Comparison of ENCODE assay signal across 8 cellular contexts in genomic region chr1:151968058-151968457, GRCh38. TPM values are rescaled to one million over a fixed set of nuclear protein-coding genes. Genes with fewer than 3 reads are reported as not detected.
DNase-seq lines count a peak whose midpoint lies in the region; ATAC-seq and TF ChIP-seq lines count a peak whose summit lies in the region.

No MANE protein-coding gene starts in this region.

- H3K9me3 Mint-ChIP-seq in activated CD4-positive, alpha-beta T cell treated with anti-CD3 and anti-CD28 coated beads, Interleukin-2, amount 10 ng/mL, durations not matched to agents 24 days and 14 days, result no peaks in the 10 kb centered on the region

- H3K4me1 ChIP-seq in neutrophil (ENCODE audit: control insufficient read depth in 1 of 2, insufficient read depth in 1 of 2, low read depth in 1 of 2, low read length in 1 of 2), result no peaks in the 10 kb centered on the region

- no peaks in the 10 kb centered on the region for H3K36me3 Mint-ChIP-seq in activated CD4-positive, alpha-beta T cell treated with anti-CD3 and anti-CD28 coated beads, Interleukin-2, amount 10 ng/mL, durations not matched to agents 24 days and 14 days (ENCODE audit: low read depth)

- no peak for ATAC-seq in GM21737 (IDR thresholded peaks at IDR 0.05; ENCODE audit: unreplicated experiment)

- H3K27me3 Mint-ChIP-seq in activated CD4-positive, alpha-beta T cell treated with anti-CD3 and anti-CD28 coated beads, Interleukin-2, amount 10 ng/mL, durations not matched to agents 24 days and 14 days, result peaks cover 25% of the 10 kb centered on the region

- H3K36me3 ChIP-seq in neutrophil, result no peaks in the 10 kb centered on the region

- DNase-seq in DMS79 treated with DMSO at 0.1 percent for 48 hours (lab: John Stamatoyannopoulos, UW), result peak; percentile 32
- no peak for DNase-seq in DMS79 (lab: John Stamatoyannopoulos, UW)
- peak; percentile 47 for DNase-seq in NCI-H1436 (lab: John Stamatoyannopoulos, UW)
- DNase-seq in activated CD4-positive, alpha-beta T cell treated with anti-CD3 and anti-CD28 coated beads, Interleukin-2, amount 10 ng/mL, durations not matched to agents 24 days and 14 days, result peak; percentile 89
- peak; percentile 63 to 80 for DNase-seq in erythroblast (lab: John Stamatoyannopoulos, UW)
- no peak for DNase-seq in globus pallidus (ENCODE audit: low spot score)

- no peak overlapping the region for H3K27ac ChIP-seq in neutrophil

- H3K4me3 Mint-ChIP-seq in activated CD4-positive, alpha-beta T cell treated with anti-CD3 and anti-CD28 coated beads, Interleukin-2, amount 10 ng/mL, durations not matched to agents 24 days and 14 days, result no peak overlapping the region

- peaks cover 23% of the 10 kb centered on the region for H3K4me1 Mint-ChIP-seq in activated CD4-positive, alpha-beta T cell treated with anti-CD3 and anti-CD28 coated beads, Interleukin-2, amount 10 ng/mL, durations not matched to agents 24 days and 14 days

- peak; percentile 17 for TF ChIP-seq CTCF in neutrophil (IDR thresholded peaks at IDR 0.05)

- no peak overlapping the region for H3K27ac Mint-ChIP-seq in activated CD4-positive, alpha-beta T cell treated with anti-CD3 and anti-CD28 coated beads, Interleukin-2, amount 10 ng/mL, durations not matched to agents 24 days and 14 days

- peaks cover 40% of the 10 kb centered on the region for H3K27me3 ChIP-seq in neutrophil

- no peaks in the 10 kb centered on the region for H3K9me3 ChIP-seq in neutrophil

- TF ChIP-seq POLR2A in erythroblast (IDR thresholded peaks at IDR 0.05; ENCODE audit: low read length), result no peak

- H3K4me3 ChIP-seq in neutrophil (ENCODE audit: low read depth in 1 of 2, low read length in 1 of 2), result no peak overlapping the region

- intact Hi-C loops in activated CD4-positive, alpha-beta T cell treated with anti-CD3 and anti-CD28 coated beads, Interleukin-2, amount 10 ng/mL, durations not matched to agents 24 days and 14 days (cut with micrococcal nuclease), result loop anchor here (1.0 to 5.0 kb wide), 4 partner anchors 17 to 45 kb away; no protein-coding TSS in a partner anchor

RNA-seq across cellular contexts. Expression of gene S100A10, which starts 25.6 kb away (rescaled TPM):
- total RNA-seq in activated CD4-positive, alpha-beta T cell treated with anti-CD3 and anti-CD28 coated beads, Interleukin-2, amount 10 ng/mL, durations not matched to agents 24 days and 14 days, result 103 and 107 TPM in 2 replicates

RNA-seq across cellular contexts. Expression of gene THEM4, which starts 58.7 kb away (rescaled TPM):
- total RNA-seq in activated CD4-positive, alpha-beta T cell treated with anti-CD3 and anti-CD28 coated beads, Interleukin-2, amount 10 ng/mL, durations not matched to agents 24 days and 14 days, result 26.9 and 30.6 TPM in 2 replicates

Comparison
In these comparisons a context has a peak if more than half of its experiments do, and no peak if none do; other contexts are left out.
1. DNase-seq: peak in DMS79 treated with DMSO at 0.1 percent for 48 hours (single experiment), NCI-H1436 (single experiment), activated CD4-positive, alpha-beta T cell treated with anti-CD3 and anti-CD28 coated beads, Interleukin-2, amount 10 ng/mL, durations not matched to agents 24 days and 14 days (single experiment) and erythroblast (2 of 2); none in DMS79 (single experiment) and globus pallidus (single experiment).